In the genomic region with DNA sequence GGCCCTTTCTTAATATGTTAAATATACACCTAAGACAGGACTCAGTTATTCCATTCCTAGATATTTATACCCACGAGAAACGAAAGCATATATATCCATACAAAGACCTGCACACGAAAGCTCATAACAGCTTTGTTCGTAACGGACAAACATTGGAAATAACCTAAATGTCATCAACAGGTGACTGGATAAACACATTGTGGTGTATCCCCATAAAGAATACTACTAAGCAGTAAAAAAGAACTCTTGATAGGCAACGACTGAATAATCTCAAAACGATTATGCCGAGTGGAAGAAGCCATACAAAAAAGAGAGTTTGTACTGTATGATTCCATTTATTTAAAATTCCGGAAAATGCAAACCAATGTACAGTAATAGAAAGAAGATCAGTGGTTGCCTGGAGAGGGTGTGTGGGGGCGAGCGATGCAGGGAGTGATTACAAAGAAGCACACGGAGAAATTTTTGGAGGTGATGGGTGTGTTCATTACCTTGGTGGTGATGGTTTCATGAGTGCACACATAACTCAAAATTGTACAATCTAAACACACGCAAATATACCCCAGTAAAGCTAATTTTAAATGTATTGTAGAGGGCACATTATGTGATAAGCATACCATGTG, we compare ENCODE assay signal across 10 cellular contexts. TPM values are rescaled to one million over a fixed set of nuclear protein-coding genes. Genes with fewer than 3 reads are reported as not detected.
DNase-seq lines count a peak whose midpoint lies in the region; ATAC-seq and TF ChIP-seq lines count a peak whose summit lies in the region.
"Had no signal": no experiment of that assay in that cellular context is flagged by ENCODE, and none has a peak within 500 bp of the region (broad histone marks: within the 10 kb centered on the region; RNA-seq: fewer than 3 reads in every experiment).

No MANE protein-coding gene starts in this region.

- H3K4me3 Mint-ChIP-seq in activated naive CD4-positive, alpha-beta T cell treated with anti-CD3 and anti-CD28 coated beads, Interleukin-2, amount 50 U/mL, for 24 hours = peak overlapping the region; percentile 90
- H3K4me3 Mint-ChIP-seq in T-helper 17 cell (peak overlapping the region; percentile 91), glutamatergic neuron (ENCODE audit: unreplicated experiment) (peak overlapping the region; percentile 90), type B pancreatic cell (peak overlapping the region; percentile 91)

- no peak for TF ChIP-seq POLR2A in gastroesophageal sphincter (IDR thresholded peaks at IDR 0.05)

- H3K27me3 Mint-ChIP-seq in activated naive CD4-positive, alpha-beta T cell treated with anti-CD3 and anti-CD28 coated beads, Interleukin-2, amount 50 U/mL, for 24 hours = peaks cover 44% of the 10 kb centered on the region
- H3K27me3 Mint-ChIP-seq in T-helper 17 cell (peaks cover 71% of the 10 kb centered on the region), glutamatergic neuron (ENCODE audit: unreplicated experiment) (peaks cover 9% of the 10 kb centered on the region), type B pancreatic cell (peaks cover 62% of the 10 kb centered on the region)

- peaks cover 0 to 18% (median 6%) of the 10 kb centered on the region in 3 donors for H3K4me1 ChIP-seq in gastroesophageal sphincter

- 77 to 79% methylated on average over 12 to 13 of the region's 13 CpGs for WGBS in gastroesophageal sphincter (ENCODE audit: low coverage in 1 of 2), 2 donors

- H3K27ac ChIP-seq in gastroesophageal sphincter (no peak overlapping the region), substantia nigra (ENCODE audit: low read depth, low read length, poor library complexity, severe bottlenecking) (no peak overlapping the region)

- H3K36me3 ChIP-seq in gastroesophageal sphincter = no peaks in the 10 kb centered on the region

- H3K9me3 ChIP-seq in T-helper 17 cell (ENCODE audit: control insufficient read depth, low read length, poor library complexity, severe bottlenecking) (no peaks in the 10 kb centered on the region), gastroesophageal sphincter (no peaks in the 10 kb centered on the region)

- ATAC-seq in activated naive CD4-positive, alpha-beta T cell treated with anti-CD3 and anti-CD28 coated beads, Interleukin-2, amount 50 U/mL, for 72 hours = no peak
- ATAC-seq in T-helper 17 cell (no peak), gastroesophageal sphincter (no peak)

- H3K27ac Mint-ChIP-seq in activated naive CD4-positive, alpha-beta T cell treated with anti-CD3 and anti-CD28 coated beads, Interleukin-2, amount 50 U/mL, for 24 hours = no peak overlapping the region
- peak overlapping the region in 1 of 2 donors; percentile 78 for H3K27ac Mint-ChIP-seq in activated naive CD4-positive, alpha-beta T cell treated with anti-CD3 and anti-CD28 coated beads, Interleukin-2, amount 50 U/mL, for 72 hours
- H3K27ac Mint-ChIP-seq in T-helper 17 cell (no peak overlapping the region), glutamatergic neuron (ENCODE audit: unreplicated experiment) (peak overlapping the region; percentile 81), type B pancreatic cell (peak overlapping the region; percentile 61)

- H3K27me3 ChIP-seq in gastroesophageal sphincter = peaks cover 72% of the 10 kb centered on the region

- no peak for TF ChIP-seq EP300 in gastroesophageal sphincter (IDR thresholded peaks at IDR 0.05)

- peaks cover 1% of the 10 kb centered on the region for H3K36me3 Mint-ChIP-seq in activated naive CD4-positive, alpha-beta T cell treated with anti-CD3 and anti-CD28 coated beads, Interleukin-2, amount 50 U/mL, for 24 hours
- H3K36me3 Mint-ChIP-seq in activated naive CD4-positive, alpha-beta T cell treated with anti-CD3 and anti-CD28 coated beads, Interleukin-2, amount 50 U/mL, for 72 hours = peaks cover 0 to 5% of the 10 kb centered on the region in 2 donors
- peaks cover 3% of the 10 kb centered on the region for H3K36me3 Mint-ChIP-seq in T-helper 17 cell (ENCODE audit: low read depth)
- peaks cover 8% of the 10 kb centered on the region for H3K36me3 Mint-ChIP-seq in glutamatergic neuron (ENCODE audit: unreplicated experiment)
- H3K36me3 Mint-ChIP-seq in type B pancreatic cell = no peaks in the 10 kb centered on the region

- H3K4me3 ChIP-seq in gastroesophageal sphincter = no peak overlapping the region

- H3K4me1 Mint-ChIP-seq in activated naive CD4-positive, alpha-beta T cell treated with anti-CD3 and anti-CD28 coated beads, Interleukin-2, amount 50 U/mL, for 24 hours = peaks cover 10% of the 10 kb centered on the region
- H3K4me1 Mint-ChIP-seq in T-helper 17 cell (peaks cover 15% of the 10 kb centered on the region), glutamatergic neuron (ENCODE audit: low read depth, unreplicated experiment) (peaks cover 17% of the 10 kb centered on the region), type B pancreatic cell (ENCODE audit: unreplicated experiment) (peaks cover 10% of the 10 kb centered on the region)

- TF ChIP-seq CTCF in glutamatergic neuron (IDR thresholded peaks at IDR 0.05; ENCODE audit: partially characterized antibody, unreplicated experiment) (no peak), type B pancreatic cell (conservative IDR thresholded peaks at IDR 0.05) (no peak), gastroesophageal sphincter (IDR thresholded peaks at IDR 0.05) (no peak)

- H3K9me3 Mint-ChIP-seq in activated naive CD4-positive, alpha-beta T cell treated with anti-CD3 and anti-CD28 coated beads, Interleukin-2, amount 50 U/mL, for 24 hours = no peaks in the 10 kb centered on the region
- no peaks in the 10 kb centered on the region for H3K9me3 Mint-ChIP-seq in activated naive CD4-positive, alpha-beta T cell treated with anti-CD3 and anti-CD28 coated beads, Interleukin-2, amount 50 U/mL, for 72 hours
- H3K9me3 Mint-ChIP-seq in glutamatergic neuron (ENCODE audit: unreplicated experiment) = peaks cover 8% of the 10 kb centered on the region
- no peaks in the 10 kb centered on the region for H3K9me3 Mint-ChIP-seq in type B pancreatic cell

- no peak for DNase-seq in activated naive CD4-positive, alpha-beta T cell treated with anti-CD3 and anti-CD28 coated beads, Interleukin-2, amount 50 U/mL, for 72 hours (ENCODE audit: low spot score in 2 of 2)
- DNase-seq in T-helper 17 cell = no peak
- DNase-seq in glutamatergic neuron = no peak
- DNase-seq in type B pancreatic cell (ENCODE audit: extremely low spot score, unreplicated experiment) = no peak
- no peak for DNase-seq in COR-L47 (lab: John Stamatoyannopoulos, UW)
- DNase-seq in substantia nigra (lab: John Stamatoyannopoulos, UW) = no peak
- DNase-seq: activated CD4-positive, CD25-positive, alpha-beta regulatory T cell; NCI-H1694 had no signal

RNA-seq across cellular contexts. Expression of gene SCN8A, which starts 1.4 kb away (rescaled TPM):
- 1 to 10 TPM in 1 of 2 donors, under 1 TPM in 1; 0.84 to 1.5 TPM for total RNA-seq in activated naive CD4-positive, alpha-beta T cell treated with anti-CD3 and anti-CD28 coated beads, Interleukin-2, amount 50 U/mL, for 72 hours
- total RNA-seq in T-helper 17 cell (under 1 TPM; 0.35 to 0.47 TPM), glutamatergic neuron (ENCODE audit: unreplicated experiment) (47.6 TPM), type B pancreatic cell (ENCODE audit: low replicate concordance) (2.6 and 3.9 TPM in 2 replicates), gastroesophageal sphincter (1 to 10 TPM in 1 of 4 donors, under 1 TPM in 3; 0.47 to 1.2 (median 0.60) TPM)

Comparison
In these comparisons a context has a peak if more than half of its experiments do, and no peak if none do; other contexts are left out.
1. H3K27ac Mint-ChIP-seq: peak in glutamatergic neuron (single experiment) and type B pancreatic cell (single experiment); none in activated naive CD4-positive, alpha-beta T cell treated with anti-CD3 and anti-CD28 coated beads, Interleukin-2, amount 50 U/mL, for 24 hours (single experiment) and T-helper 17 cell (single experiment).
2. Peak in every context shown above with its lines, with median percentiles within 50 percentile points of each other: H3K4me3 Mint-ChIP-seq.